In the genomic region with DNA sequence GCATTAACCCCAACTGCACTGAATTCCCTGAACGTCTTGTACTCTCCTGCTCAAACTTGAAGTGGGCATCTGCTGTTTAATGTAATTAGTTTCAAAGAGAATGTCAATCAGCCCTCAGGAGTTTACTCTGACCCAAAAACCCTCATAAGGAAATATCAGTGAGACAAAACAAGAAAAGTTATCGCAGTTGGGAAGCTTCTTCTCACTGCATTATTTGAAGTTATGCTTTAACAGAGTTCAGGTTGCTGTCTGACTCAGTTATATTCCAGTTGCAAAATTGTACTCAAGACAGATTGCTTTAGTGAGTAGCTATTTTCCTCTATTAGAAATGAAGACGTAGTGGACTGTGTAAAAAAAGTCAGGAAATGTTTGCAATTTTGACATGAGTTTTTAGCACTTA, we compare ENCODE assay signal across 24 cellular contexts.
A peak's percentile ranks its signal among the peaks of the same experiment; 100 is the strongest.
DNase-seq lines count a peak whose midpoint lies in the region; ATAC-seq and TF ChIP-seq lines count a peak whose summit lies in the region.
"Had no signal": no experiment of that assay in that cellular context is flagged by ENCODE, and none has a peak within 500 bp of the region (broad histone marks: within the 10 kb centered on the region; RNA-seq: fewer than 3 reads in every experiment).

No MANE protein-coding gene starts in this region.

- no peak for TF ChIP-seq CTCF in OCI-LY3 (IDR thresholded peaks at IDR 0.05; ENCODE audit: low read depth, low read length)

- peak overlapping the region; percentile 72 for H3K9ac ChIP-seq in OCI-LY3 (ENCODE audit: low read length)

- no peaks in the 10 kb centered on the region for H3K36me3 ChIP-seq in OCI-LY3 (replicated peaks; ENCODE audit: low read depth, low read length)

- no peaks in the 10 kb centered on the region for H4K20me1 ChIP-seq in OCI-LY3 (ENCODE audit: insufficient read depth, low read length)

- H3K4me1 ChIP-seq in OCI-LY3 (ENCODE audit: low read length), result peaks cover 72% of the 10 kb centered on the region

- no peaks in the 10 kb centered on the region for H3K27me3 ChIP-seq in OCI-LY3 (ENCODE audit: low read depth, low read length)

- ATAC-seq in GM18909 (IDR thresholded peaks at IDR 0.05; ENCODE audit: poor library complexity, unreplicated experiment), result peak; percentile 48
- ATAC-seq in GM21423 (IDR thresholded peaks at IDR 0.05; ENCODE audit: unreplicated experiment), result peak; percentile 38
- ATAC-seq in HG02852 (IDR thresholded peaks at IDR 0.05; ENCODE audit: unreplicated experiment), result peak; percentile 28
- ATAC-seq: activated naive CD4-positive, alpha-beta T cell treated with anti-CD3 and anti-CD28 coated beads, Interleukin-2, amount 50 U/mL, for 72 hours; GM23338; naive thymus-derived CD4-positive, alpha-beta T cell had no signal

- H3K27ac ChIP-seq in OCI-LY3 (ENCODE audit: low read length), result peak overlapping the region; percentile 99
- H3K27ac ChIP-seq: RWPE1, SK-N-MC had no signal

- peaks cover 16% of the 10 kb centered on the region for H3K79me2 ChIP-seq in OCI-LY3 (ENCODE audit: low read length)

- no peak for DNase-seq in germinal center (ENCODE audit: low spot score)
- no peak for DNase-seq in LoVo (ENCODE audit: low spot score)
- DNase-seq in NCI-H510A (lab: John Stamatoyannopoulos, UW), result no peak
- DNase-seq: activated CD4-positive, alpha-beta T cell treated with anti-CD3 and anti-CD28 coated beads, Interleukin-2, amount 10 ng/mL, durations not matched to agents 24 days and 14 days; aorta; caudate nucleus; CD4-positive, CD25-positive, alpha-beta regulatory T cell; EL; glutamatergic neuron; naive thymus-derived CD4-positive, alpha-beta T cell; NCI-H1417 treated with DMSO at 0.1 percent for 48 hours; NCI-H524 treated with DMSO at 0.1 percent for 48 hours; occipital lobe; retina; stimulated activated CD4-positive, alpha-beta T cell treated with anti-CD3 and anti-CD28 coated beads, Interleukin-2, amount 100 ng/mL, for 48 hours; stimulated activated naive CD4-positive, alpha-beta T cell had no signal

- peak overlapping the region; percentile 98 for H3K4me2 ChIP-seq in OCI-LY3 (ENCODE audit: low read length)
- H3K4me2 ChIP-seq: GM23338 had no signal

- H3K4me3 ChIP-seq in OCI-LY3 (ENCODE audit: low read length), result 0 out of 2 replicates have a peak overlapping the region, but pooled peaks have one; percentile 20
- H3K4me3 ChIP-seq: GM23338, SK-N-MC had no signal

- H3K9me3 ChIP-seq in OCI-LY3 (ENCODE audit: insufficient read depth, low read length), result no peaks in the 10 kb centered on the region

- H2AFZ ChIP-seq in OCI-LY3 (ENCODE audit: low read depth, low read length), result no peak overlapping the region
- H2AFZ ChIP-seq: GM23338 had no signal
